ENCODE assay signal across 8 cellular contexts in genomic region chr19:47663435-47663910, GRCh38. TPM values are rescaled to one million over a fixed set of nuclear protein-coding genes. Genes with fewer than 3 reads are reported as not detected.
A peak's percentile ranks its signal among the peaks of the same experiment; 100 is the strongest.
DNase-seq lines count a peak whose midpoint lies in the region; TF ChIP-seq lines count a peak whose summit lies in the region.

No MANE protein-coding gene starts in this region.

- H3T11ph ChIP-seq in H9 (ENCODE audit: low read length), result no peak overlapping the region

- no peaks in the 10 kb centered on the region for H3K9me3 ChIP-seq in H9 (ENCODE audit: control insufficient read depth, low read depth, low read length)

- no peak overlapping the region for H2BK120ac ChIP-seq in H9 (ENCODE audit: low read depth, low read length, poor library complexity, severe bottlenecking)

- H2AK5ac ChIP-seq in H9 (ENCODE audit: insufficient read length, low read length), result no peak overlapping the region

- peaks cover 7% of the 10 kb centered on the region for H3K79me1 ChIP-seq in H9 (ENCODE audit: insufficient read depth, low read depth, low read length, poor library complexity, severe bottlenecking)

- H3K36me3 Mint-ChIP-seq in brain, result peaks cover 56% of the 10 kb centered on the region
- H3K36me3 Mint-ChIP-seq in H9 (ENCODE audit: insufficient read depth in 1 of 3, low read depth in 3 of 3), result peaks cover 2 to 4% (median 3%) of the 10 kb centered on the region in 3 experiments; a peak in 4 of 7 replicates

- no peaks in the 10 kb centered on the region for H3K23me2 ChIP-seq in H9 (ENCODE audit: insufficient read length, low read depth, low read length, poor library complexity, severe bottlenecking)

- no peak overlapping the region for H3K56ac ChIP-seq in H9 (ENCODE audit: insufficient read length, low read depth, low read length)

- no peaks in the 10 kb centered on the region for H4K20me1 ChIP-seq in H9 (ENCODE audit: control insufficient read depth, insufficient read depth, insufficient read length)

- no peak overlapping the region for H3K23ac ChIP-seq in H9 (ENCODE audit: insufficient read length, low read depth, low read length)

- no peak for TF ChIP-seq CTCF in brain (conservative IDR thresholded peaks at IDR 0.05)
- no peak for TF ChIP-seq CTCF in H9 (conservative IDR thresholded peaks at IDR 0.05)

- H3K4me1 ChIP-seq in H9 (ENCODE audit: insufficient read depth, low read length), result no peaks in the 10 kb centered on the region; the same call in 1 of the 2 replicates

- DNase-seq in HS-5 (ENCODE audit: low read depth) (peak; percentile 75), kidney tubule cell (ENCODE audit: low spot score) (peak; percentile 72), NCI-H2107 (lab: John Stamatoyannopoulos, UW) (no peak), H9 (no peak), mucosa of gallbladder (ENCODE audit: low spot score) (no peak), NCI-H1105 (lab: John Stamatoyannopoulos, UW) (no peak)

- peaks cover 49% of the 10 kb centered on the region for H3K4me1 Mint-ChIP-seq in brain
- peaks cover 14 to 15% of the 10 kb centered on the region in 2 experiments for H3K4me1 Mint-ChIP-seq in H9

- H3K4ac ChIP-seq in H9 (ENCODE audit: low read depth, low read length), result no peak overlapping the region

- no peak overlapping the region for H3K18ac ChIP-seq in H9 (ENCODE audit: insufficient read length, low read depth, low read length)

- H3K4me2 ChIP-seq in H9 (ENCODE audit: insufficient read depth, insufficient read length, low read length), result no peak overlapping the region

- H3K27ac ChIP-seq in temporal lobe (ENCODE audit: low read depth, low read length), result peak overlapping the region; percentile 98
- H3K27ac ChIP-seq in H9 (ENCODE audit: insufficient read length, low read depth, low read length), result no peak overlapping the region

- no peak overlapping the region for H2BK20ac ChIP-seq in H9 (ENCODE audit: low read depth, low read length, poor library complexity, severe bottlenecking)

- H3K27ac Mint-ChIP-seq in brain, result peak overlapping the region in 4 of 5 experiments; percentile 85 to 91 (median 85)
- peak overlapping the region in 1 of 3 experiments; percentile 49; a peak in 1 of 7 replicates for H3K27ac Mint-ChIP-seq in H9

- H3K27me3 Mint-ChIP-seq in brain, result no peaks in the 10 kb centered on the region
- H3K27me3 Mint-ChIP-seq in H9 (ENCODE audit: low read depth), result no peaks in the 10 kb centered on the region

- H4K8ac ChIP-seq in H9 (replicated peaks; ENCODE audit: insufficient read length, low read depth, low read length), result no peak overlapping the region

- H3K9me3 Mint-ChIP-seq in brain (no peaks in the 10 kb centered on the region), H9 (no peaks in the 10 kb centered on the region)

- no peak overlapping the region for H2BK15ac ChIP-seq in H9 (ENCODE audit: low read depth, low read length)

- H2BK5ac ChIP-seq in H9 (ENCODE audit: insufficient read length, low read length), result no peak overlapping the region

- no peaks in the 10 kb centered on the region for H3K27me3 ChIP-seq in H9 (ENCODE audit: insufficient read depth, low read length)

- no CpG with 5 or more reads among the region's 3 CpGs for WGBS in H9 (ENCODE audit: extremely low coverage, insufficient read length, low lambda C conversion rate)

- no peak overlapping the region for H2BK12ac ChIP-seq in H9 (ENCODE audit: insufficient read length, low read depth, low read length)

- H3K4me3 Mint-ChIP-seq in brain, result no peak overlapping the region
- H3K4me3 Mint-ChIP-seq in H9, result no peak overlapping the region

- H3K79me2 ChIP-seq in H9 (ENCODE audit: insufficient read depth, low read length), result peaks cover 3% of the 10 kb centered on the region; the same call in 1 of the 2 replicates

- no peak overlapping the region for H3K14ac ChIP-seq in H9 (ENCODE audit: insufficient read depth, low read length)

- H2AFZ ChIP-seq in H9 (ENCODE audit: low read length), result no peak overlapping the region

- H3K9ac ChIP-seq in H9 (ENCODE audit: extremely low read depth, insufficient read length, low read length), result no peak overlapping the region

- no peak overlapping the region for H4K5ac ChIP-seq in H9 (ENCODE audit: insufficient read length, low read depth, low read length)

- no peak overlapping the region for H4K91ac ChIP-seq in H9 (ENCODE audit: insufficient read length, low read depth, low read length)

RNA-seq across cellular contexts. Expression of gene EHD2, which starts 49.7 kb away (rescaled TPM):
- 21.0 TPM for polyA plus RNA-seq in brain (ENCODE audit: insufficient read depth, low read depth, low replicate concordance)
- total RNA-seq in temporal lobe, result 2.0 TPM
- 18.7 and 19.7 TPM in 2 replicates for total RNA-seq in H9 (2021)
- total RNA-seq in mucosa of gallbladder, result 81.2 TPM

RNA-seq across cellular contexts. Expression of gene BICRA, which starts 54.5 kb away (rescaled TPM):
- 15.7 TPM for polyA plus RNA-seq in brain (ENCODE audit: insufficient read depth, low read depth, low replicate concordance)
- total RNA-seq in temporal lobe, result 3.7 TPM
- 26.8 and 29.3 TPM in 2 replicates for total RNA-seq in H9 (2021)
- total RNA-seq in mucosa of gallbladder, result 20.9 TPM

Comparison
In these comparisons a context has a peak if more than half of its experiments do, and no peak if none do; other contexts are left out.
1. DNase-seq: peak in HS-5 (single experiment) and kidney tubule cell (single experiment); none in NCI-H2107 (single experiment), H9 (single experiment), mucosa of gallbladder (single experiment) and NCI-H1105 (single experiment).